10 cellular contexts compared by ENCODE assay signal in the genomic region with DNA sequence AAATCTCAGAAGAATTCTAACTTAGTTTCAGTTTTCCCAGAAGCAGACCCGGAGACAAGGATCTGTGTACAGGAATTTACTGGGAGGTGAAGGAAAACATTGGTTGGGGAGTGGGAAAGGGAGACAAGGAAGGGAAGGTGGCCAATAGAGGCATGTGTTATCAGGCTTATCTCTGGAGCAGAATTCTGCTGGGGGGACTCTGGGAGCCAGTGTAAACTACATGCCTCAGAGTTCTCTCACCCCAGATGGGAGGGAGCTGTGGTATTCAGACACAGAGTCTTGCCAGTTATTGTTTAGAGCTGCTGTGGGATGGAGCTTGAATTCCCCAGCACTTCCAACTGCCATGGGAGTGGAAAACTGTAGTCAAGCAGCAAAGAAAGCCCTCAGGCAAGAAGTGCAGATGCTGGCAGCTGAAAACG. TPM values are rescaled to one million over a fixed set of nuclear protein-coding genes. Genes with fewer than 3 reads are reported as not detected.
DNase-seq lines count a peak whose midpoint lies in the region; ATAC-seq and TF ChIP-seq lines count a peak whose summit lies in the region.
"Had no signal": no experiment of that assay in that cellular context is flagged by ENCODE, and none has a peak within 500 bp of the region (broad histone marks: within the 10 kb centered on the region; RNA-seq: fewer than 3 reads in every experiment).

No MANE protein-coding gene starts in this region.

- peak; percentile 48 for ATAC-seq in omental fat pad (ENCODE audit: low FRiP score)
- no peak for ATAC-seq in HG02870 (IDR thresholded peaks at IDR 0.05; ENCODE audit: unreplicated experiment)
- ATAC-seq in GM21360 (IDR thresholded peaks at IDR 0.05; ENCODE audit: unreplicated experiment) = no peak
- no peak for ATAC-seq in HG02623 (IDR thresholded peaks at IDR 0.05; ENCODE audit: unreplicated experiment)

- H3K4me1 Mint-ChIP-seq in CD8-positive, alpha-beta memory T cell = no peaks in the 10 kb centered on the region

- H3K9me3 ChIP-seq in SK-N-SH = no peaks in the 10 kb centered on the region
- no peaks in the 10 kb centered on the region for H3K9me3 ChIP-seq in CD8-positive, alpha-beta memory T cell (ENCODE audit: low read length)

- H3K4me2 ChIP-seq in SK-N-SH = peak overlapping the region; percentile 60

- no peak for TF ChIP-seq RAD21 in SK-N-SH (IDR thresholded peaks at IDR 0.05; ENCODE audit: low read length)

- peaks cover 0 to 4% of the 10 kb centered on the region in 2 experiments; a peak in 2 of 4 replicates for H3K4me1 ChIP-seq in SK-N-SH (ENCODE audit: control insufficient read depth in 1 of 2, insufficient read depth in 2 of 2, low read depth in 1 of 2, low read length in 1 of 2)
- H3K4me1 ChIP-seq in CD8-positive, alpha-beta memory T cell (ENCODE audit: insufficient read depth, low read length) = no peaks in the 10 kb centered on the region

- H3K36me3 ChIP-seq in SK-N-SH (replicated peaks in 1 of 2; ENCODE audit: control insufficient read depth in 1 of 2, insufficient read depth in 2 of 2, low read length in 1 of 2) = no peaks in the 10 kb centered on the region
- peaks cover 2% of the 10 kb centered on the region for H3K36me3 ChIP-seq in CD8-positive, alpha-beta memory T cell (ENCODE audit: insufficient read depth, low read length)

- no peak for TF ChIP-seq EP300 in SK-N-SH (IDR thresholded peaks at IDR 0.05; ENCODE audit: borderline replicate concordance in 1 of 2, low read depth in 1 of 2, low read length in 1 of 2)

- no peaks in the 10 kb centered on the region for H3K9me2 ChIP-seq in SK-N-SH

- H3K4me3 Mint-ChIP-seq in CD8-positive, alpha-beta memory T cell = no peak overlapping the region

- H3K79me2 ChIP-seq in SK-N-SH (ENCODE audit: insufficient read depth) = no peaks in the 10 kb centered on the region

- no peaks in the 10 kb centered on the region for H3K27me3 Mint-ChIP-seq in CD8-positive, alpha-beta memory T cell

- H3K27ac Mint-ChIP-seq in CD8-positive, alpha-beta memory T cell = no peak overlapping the region

- peaks cover 5% of the 10 kb centered on the region for H3F3A ChIP-seq in SK-N-SH (replicated peaks; ENCODE audit: insufficient read depth)

- POLR2A ChIA-PET in SK-N-SH (lab: Yijun Ruan, JAX) = no interaction called here
- POLR2A ChIA-PET in CD8-positive, alpha-beta memory T cell (lab: Charles Lee) = no interaction called here

- WGBS in SK-N-SH (ENCODE audit: low lambda C conversion rate) = 6% methylated on average over 2 of the region's 2 CpGs

- no peaks in the 10 kb centered on the region for H3K9me3 Mint-ChIP-seq in CD8-positive, alpha-beta memory T cell

- no peaks in the 10 kb centered on the region for H3K27me3 ChIP-seq in SK-N-SH (ENCODE audit: insufficient read depth)
- no peaks in the 10 kb centered on the region for H3K27me3 ChIP-seq in CD8-positive, alpha-beta memory T cell (ENCODE audit: insufficient read depth, low read length, poor library complexity, severe bottlenecking)

- CTCF ChIA-PET in SK-N-SH (lab: Yijun Ruan, JAX) = interaction anchor here (0.7 to 1.3 kb wide), 4 partner anchors 11 to 161 kb away, joined by 3 to 5 read pairs (median 4); no protein-coding TSS in a partner anchor
- CTCF ChIA-PET in CD8-positive, alpha-beta memory T cell (lab: Charles Lee) = no interaction called here

- peaks cover 0 to 16% (median 9%) of the 10 kb centered on the region in 3 donors for H3K36me3 Mint-ChIP-seq in CD8-positive, alpha-beta memory T cell

- peak; percentile 34 for DNase-seq in Ammon's horn (ENCODE audit: low spot score)
- DNase-seq in SK-N-SH = no peak
- DNase-seq in fibroblast of the aortic adventitia (ENCODE audit: low read depth) = peak; percentile 98
- no peak for DNase-seq in omental fat pad (ENCODE audit: low spot score)
- DNase-seq in CD8-positive, alpha-beta memory T cell = no peak
- DNase-seq: activated CD4-positive, CD25-positive, alpha-beta regulatory T cell; NCI-H510A had no signal

- peak overlapping the region; percentile 36 to 75; a peak in 3 of 4 replicates for H3K27ac ChIP-seq in SK-N-SH (ENCODE audit: low read depth in 2 of 2, low read length in 1 of 2)
- no peak overlapping the region for H3K27ac ChIP-seq in CD8-positive, alpha-beta memory T cell (ENCODE audit: low read depth, low read length)

- TF ChIP-seq CTCF in SK-N-SH (IDR thresholded peaks at IDR 0.05) (no peak), fibroblast of the aortic adventitia (IDR thresholded peaks at IDR 0.05; ENCODE audit: insufficient read depth, low read length) (no peak), omental fat pad (IDR thresholded peaks at IDR 0.05) (no peak)

- H3K9ac ChIP-seq in SK-N-SH = peak overlapping the region; percentile 40; the same call in 1 of the 2 replicates

- H3K4me3 ChIP-seq in SK-N-SH (ENCODE audit: low read depth in 2 of 2, low read length in 1 of 2) (peak overlapping the region; percentile 2 to 46; a peak in 3 of 4 replicates), fibroblast of the aortic adventitia (ENCODE audit: low read depth, low read length) (peak overlapping the region; percentile 54)
- H3K4me3 ChIP-seq in CD8-positive, alpha-beta memory T cell (ENCODE audit: low read length) = no peak overlapping the region

- no peak overlapping the region for H2AFZ ChIP-seq in SK-N-SH (ENCODE audit: low read depth)

- H4K20me1 ChIP-seq in SK-N-SH (ENCODE audit: insufficient read depth) = no peaks in the 10 kb centered on the region

TF ChIP-seq in SK-N-SH, 30 proteins besides CTCF, POLR2A, EP300 and RAD21 (continues in another document):
- TF ChIP-seq YY1 (IDR thresholded peaks at IDR 0.05; ENCODE audit: low read depth) = no peak
- TF ChIP-seq ZBTB33 (IDR thresholded peaks at IDR 0.05; ENCODE audit: borderline replicate concordance, low read depth) = no peak
- TF ChIP-seq TCF12 (IDR thresholded peaks at IDR 0.05) = peak; percentile 51
- no peak for TF ChIP-seq EZH2phosphoT487 (IDR thresholded peaks at IDR 0.05; ENCODE audit: borderline replicate concordance, low read depth)
- no peak for TF ChIP-seq FOSL2 (IDR thresholded peaks at IDR 0.05; ENCODE audit: borderline replicate concordance, low read depth)
- no peak for TF ChIP-seq NRF1 (IDR thresholded peaks at IDR 0.05; ENCODE audit: low read depth, low read length)
- TF ChIP-seq NFIC (IDR thresholded peaks at IDR 0.05; ENCODE audit: borderline replicate concordance) = peak; percentile 65
- no peak for TF ChIP-seq ELF1 (IDR thresholded peaks at IDR 0.05)
- TF ChIP-seq USF1 (IDR thresholded peaks at IDR 0.05; ENCODE audit: borderline replicate concordance, low read depth) = no peak

RNA-seq across cellular contexts. Expression of gene DNPEP, which starts 19.0 kb away (rescaled TPM):
- 80.7 and 92.6 TPM in 2 replicates for polyA plus RNA-seq in SK-N-SH (2012; rRNA removed)
- 27.9 and 49.5 TPM in 2 replicates for polyA plus RNA-seq in SK-N-SH (2012; cell fraction: cytosol; rRNA removed)
- polyA plus RNA-seq in SK-N-SH (2012; cell fraction: nucleus; rRNA removed) = 188 and 246 TPM in 2 replicates
- 33.2 and 55.0 TPM in 2 replicates for total RNA-seq in fibroblast of the aortic adventitia (ENCODE audit: low replicate concordance)
- 10 to 100 TPM; 58.4 to 97.4 (median 85.7) TPM for total RNA-seq in omental fat pad
- 100 to 1,000 TPM; 112 to 116 TPM for total RNA-seq in CD8-positive, alpha-beta memory T cell
- polyA plus RNA-seq in CD8-positive, alpha-beta memory T cell = 69.1 TPM

RNA-seq across cellular contexts. Expression of gene RESP18, which starts 36.2 kb away (rescaled TPM):
- polyA plus RNA-seq in SK-N-SH (2012; rRNA removed) = not detected in 2 replicates
- not detected in 2 replicates for polyA plus RNA-seq in SK-N-SH (2012; cell fraction: cytosol; rRNA removed)
- polyA plus RNA-seq in SK-N-SH (2012; cell fraction: nucleus; rRNA removed) = not detected in 2 replicates
- total RNA-seq in fibroblast of the aortic adventitia (ENCODE audit: low replicate concordance) = not detected in 2 replicates
- total RNA-seq in omental fat pad = not detected
- not detected for total RNA-seq in CD8-positive, alpha-beta memory T cell
- not detected for polyA plus RNA-seq in CD8-positive, alpha-beta memory T cell

RNA-seq across cellular contexts. Expression of gene DES, which starts 49.5 kb away (rescaled TPM):
- polyA plus RNA-seq in SK-N-SH (2012; rRNA removed) = 0.21 and 0.28 TPM in 2 replicates
- polyA plus RNA-seq in SK-N-SH (2012; cell fraction: cytosol; rRNA removed) = 0.18 and 0.20 TPM in 2 replicates
- 0.07 and 0.26 TPM in 2 replicates for polyA plus RNA-seq in SK-N-SH (2012; cell fraction: nucleus; rRNA removed)
- 3.3 and 4.7 TPM in 2 replicates for total RNA-seq in fibroblast of the aortic adventitia (ENCODE audit: low replicate concordance)
- total RNA-seq in omental fat pad = 100 to 1,000 TPM in 3 of 4 donors, 10 to 100 TPM in 1; 39.4 to 292 (median 182) TPM
- total RNA-seq in CD8-positive, alpha-beta memory T cell = not detected
- not detected for polyA plus RNA-seq in CD8-positive, alpha-beta memory T cell

RNA-seq across cellular contexts. Expression of gene PTPRN, which starts 59.5 kb away (rescaled TPM):
- polyA plus RNA-seq in SK-N-SH (2012; rRNA removed) = 7.4 and 9.5 TPM in 2 replicates
- 3.9 and 6.3 TPM in 2 replicates for polyA plus RNA-seq in SK-N-SH (2012; cell fraction: cytosol; rRNA removed)
- polyA plus RNA-seq in SK-N-SH (2012; cell fraction: nucleus; rRNA removed) = 12.9 and 14.4 TPM in 2 replicates
- 0.36 and 1.8 TPM in 2 replicates for total RNA-seq in fibroblast of the aortic adventitia (ENCODE audit: low replicate concordance)
- 1 to 10 TPM in 1 of 4 donors, under 1 TPM in 1, not detected in 2; 0.12 to 1.0 TPM for total RNA-seq in omental fat pad
- total RNA-seq in CD8-positive, alpha-beta memory T cell = under 1 TPM in 1 of 2 experiments, not detected in 1; 0.11 TPM
- not detected for polyA plus RNA-seq in CD8-positive, alpha-beta memory T cell

Comparison
In these comparisons a context has a peak if more than half of its experiments do, and no peak if none do; other contexts are left out.
1. DNase-seq: peak in Ammon's horn (single experiment) and fibroblast of the aortic adventitia (single experiment); none in SK-N-SH (single experiment), omental fat pad (single experiment) and CD8-positive, alpha-beta memory T cell (0 of 5).